In genomic region chr9:124137009-124137943, GRCh38 we compare ENCODE assay signal across 9 cellular contexts.
DNase-seq lines count a peak whose midpoint lies in the region; ATAC-seq and TF ChIP-seq lines count a peak whose summit lies in the region.
"Had no signal": no experiment of that assay in that cellular context is flagged by ENCODE, and none has a peak within 500 bp of the region (broad histone marks: within the 10 kb centered on the region; RNA-seq: fewer than 3 reads in every experiment).

No MANE protein-coding gene starts in this region.

- H3K79me2 ChIP-seq in osteoblast (ENCODE audit: insufficient read depth, low read length) = no peaks in the 10 kb centered on the region

- peak overlapping the region in 1 of 8 donors; percentile 47 for H3K27ac Mint-ChIP-seq in CD8-positive, alpha-beta memory T cell

- H3K36me3 ChIP-seq in osteoblast (ENCODE audit: insufficient read depth, low read length) = no peaks in the 10 kb centered on the region
- no peaks in the 10 kb centered on the region for H3K36me3 ChIP-seq in CD8-positive, alpha-beta memory T cell (ENCODE audit: insufficient read depth, low read length)
- H3K36me3 ChIP-seq: tibial nerve had no signal

- ATAC-seq in GM18520 (IDR thresholded peaks at IDR 0.05; ENCODE audit: unreplicated experiment) (peak; percentile 79), GM21717 (IDR thresholded peaks at IDR 0.05; ENCODE audit: unreplicated experiment) (peak; percentile 74), HG03442 (IDR thresholded peaks at IDR 0.05; ENCODE audit: unreplicated experiment) (peak; percentile 76)

- H3K4me1 ChIP-seq in osteoblast (ENCODE audit: insufficient read depth, low read length) = peaks cover 38% of the 10 kb centered on the region
- H3K4me1 ChIP-seq in CD8-positive, alpha-beta memory T cell (ENCODE audit: insufficient read depth, low read length) = no peaks in the 10 kb centered on the region

- H3K27me3 Mint-ChIP-seq in CD8-positive, alpha-beta memory T cell = peaks cover 0 to 4% of the 10 kb centered on the region in 2 donors

- H3K4me3 Mint-ChIP-seq in CD8-positive, alpha-beta memory T cell = no peak overlapping the region

- H3K9me3 ChIP-seq in osteoblast (ENCODE audit: low read depth, low read length) = no peaks in the 10 kb centered on the region
- H3K9me3 ChIP-seq in CD8-positive, alpha-beta memory T cell (ENCODE audit: low read length) = no peaks in the 10 kb centered on the region
- H3K9me3 ChIP-seq: tibial nerve had no signal

- no peak for TF ChIP-seq CTCF in osteoblast (IDR thresholded peaks at IDR 0.05; ENCODE audit: extremely low read depth, low read depth, low read length)

- H3K9me3 Mint-ChIP-seq in CD8-positive, alpha-beta memory T cell = no peaks in the 10 kb centered on the region

- no peak overlapping the region for H3K4me3 ChIP-seq in osteoblast (ENCODE audit: insufficient read depth, low read length)
- H3K4me3 ChIP-seq in CD8-positive, alpha-beta memory T cell (ENCODE audit: low read length) = no peak overlapping the region
- H3K4me3 ChIP-seq: tibial nerve had no signal

- DNase-seq in osteoblast (ENCODE audit: insufficient read length, low spot score, missing footprints) = peak; percentile 74
- DNase-seq in CD8-positive, alpha-beta memory T cell = no peak
- DNase-seq in activated CD8-positive, alpha-beta memory T cell treated with anti-CD3 and anti-CD28 coated beads for 24 hours = no peak
- no peak for DNase-seq in midbrain (lab: John Stamatoyannopoulos, UW)
- no peak for DNase-seq in HK-2 (ENCODE audit: unreplicated experiment)

- H3K27ac ChIP-seq in osteoblast (ENCODE audit: low read depth, low read length) = peak overlapping the region; percentile 47
- H3K27ac ChIP-seq in CD8-positive, alpha-beta memory T cell (ENCODE audit: low read depth, low read length) = no peak overlapping the region
- H3K27ac ChIP-seq: tibial nerve had no signal

- H3K27me3 ChIP-seq in osteoblast (ENCODE audit: insufficient read depth, low read length) = no peaks in the 10 kb centered on the region
- no peaks in the 10 kb centered on the region for H3K27me3 ChIP-seq in CD8-positive, alpha-beta memory T cell (ENCODE audit: insufficient read depth, low read length, poor library complexity, severe bottlenecking)
- H3K27me3 ChIP-seq: tibial nerve had no signal

- CTCF ChIA-PET in CD8-positive, alpha-beta memory T cell (lab: Charles Lee) = interaction anchor here (1.2 kb wide), 1 partner anchor 10 kb away, joined by 4 read pairs; no protein-coding TSS in a partner anchor

- H4K20me1 ChIP-seq in osteoblast (ENCODE audit: insufficient read depth, low read length) = no peaks in the 10 kb centered on the region

- peaks cover 0 to 1% (median 0%) of the 10 kb centered on the region in 3 donors for H3K4me1 Mint-ChIP-seq in CD8-positive, alpha-beta memory T cell

- H3K4me2 ChIP-seq in osteoblast (ENCODE audit: insufficient read depth, low read length) = peak overlapping the region; percentile 21

- POLR2A ChIA-PET in CD8-positive, alpha-beta memory T cell (lab: Charles Lee) = interaction anchor here (0.6 kb wide), 1 partner anchor 947 kb away, joined by 4 read pairs; no protein-coding TSS in a partner anchor

- H2AFZ ChIP-seq in osteoblast (ENCODE audit: low read length) = peak overlapping the region; percentile 67

- no peaks in the 10 kb centered on the region for H3K36me3 Mint-ChIP-seq in CD8-positive, alpha-beta memory T cell
